In genomic region chr22:28774378-28774777, GRCh38 we compare ENCODE assay signal across 12 cellular contexts. TPM values are rescaled to one million over a fixed set of nuclear protein-coding genes. Genes with fewer than 3 reads are reported as not detected.
DNase-seq lines count a peak whose midpoint lies in the region; ATAC-seq, FAIRE-seq and TF ChIP-seq lines count a peak whose summit lies in the region.
"Had no signal": no experiment of that assay in that cellular context is flagged by ENCODE, and none has a peak within 500 bp of the region (broad histone marks: within the 10 kb centered on the region; RNA-seq: fewer than 3 reads in every experiment).

No MANE protein-coding gene starts in this region.

- no TSS peak for BruUV-seq in K562 (replicated peaks; lab: Mats Ljungman, UMichigan)

- intact Hi-C loops in K562 (cut with micrococcal nuclease): no loop called here

- H3K27me3 Mint-ChIP-seq in T-helper 2 cell treated with Interferon-gamma antibody and Interleukin-4, amounts not matched to agents 5 μg/mL and 100 μg/mL, for 36 hours (ENCODE audit: low read depth): no peaks in the 10 kb centered on the region

- H4K20me1 ChIP-seq in Karpas-422 (ENCODE audit: insufficient read depth, low read depth, low read length) (no peaks in the 10 kb centered on the region), K562 (replicated peaks; ENCODE audit: control insufficient read depth, insufficient read depth, low read length) (no peaks in the 10 kb centered on the region)

- no peaks in the 10 kb centered on the region for H3K9me3 Mint-ChIP-seq in T-helper 2 cell treated with Interferon-gamma antibody and Interleukin-4, amounts not matched to agents 5 μg/mL and 100 μg/mL, for 36 hours

- peaks cover 29% of the 10 kb centered on the region for H3K36me3 Mint-ChIP-seq in T-helper 2 cell treated with Interferon-gamma antibody and Interleukin-4, amounts not matched to agents 5 μg/mL and 100 μg/mL, for 36 hours (ENCODE audit: low read depth)

- H3K27ac ChIP-seq in Karpas-422 (ENCODE audit: low read length) (no peak overlapping the region), K562 (ENCODE audit: extremely low read depth, low read depth, low read length) (no peak overlapping the region)

- no peak overlapping the region for H3K4me3 ChIP-seq in Karpas-422 (ENCODE audit: low read length)
- H3K4me3 ChIP-seq in K562: no peak overlapping the region
- peak overlapping the region; percentile 85 for H3K4me3 ChIP-seq in neuron (ENCODE audit: low read length)

- peak overlapping the region; percentile 69 for H3K27ac Mint-ChIP-seq in T-helper 2 cell treated with Interferon-gamma antibody and Interleukin-4, amounts not matched to agents 5 μg/mL and 100 μg/mL, for 36 hours

- peak overlapping the region; percentile 95 for H3K4me2 ChIP-seq in Karpas-422 (ENCODE audit: low read depth, low read length, poor library complexity, severe bottlenecking)
- no peak overlapping the region for H3K4me2 ChIP-seq in K562 (ENCODE audit: insufficient read depth, low read length)

- ATAC-seq in K562 (no peak), HG02610 (IDR thresholded peaks at IDR 0.05; ENCODE audit: unreplicated experiment) (no peak)

- POLR2A ChIA-PET in K562 (lab: Yijun Ruan, JAX): interaction anchor here (0.9 kb wide), 1 partner anchor 26 kb away, joined by 4 read pairs; the partner anchor contains the start of gene XBP1

- H3K4me1 ChIP-seq in Karpas-422 (ENCODE audit: low read length) (peaks cover 16% of the 10 kb centered on the region), K562 (replicated peaks in 1 of 2; ENCODE audit: control insufficient read depth in 2 of 2, insufficient read depth in 2 of 2, low read length in 2 of 2) (peaks cover 8 to 9% of the 10 kb centered on the region in 2 experiments; a peak in 3 of 5 replicates), neuron (ENCODE audit: insufficient read depth, low read length) (peaks cover 5% of the 10 kb centered on the region)

- in situ Hi-C loops in K562 (cut with MboI): no loop called here

- WGBS in K562 (ENCODE audit: insufficient coverage, low coverage, missing lambda C conversion rate): 75% methylated on average over 1 of the region's 1 CpG

- no peak for TF ChIP-seq CTCF in K562 (IDR thresholded peaks at IDR 0.05 in 2 of 3, conservative IDR thresholded peaks at IDR 0.05 in 1 of 3; ENCODE audit: insufficient read depth in 2 of 3, low read depth in 1 of 3, low read length in 3 of 3)

- H3K9me2 ChIP-seq in Karpas-422 (replicated peaks; ENCODE audit: insufficient read depth, low read length): no peaks in the 10 kb centered on the region

- H3K79me2 ChIP-seq in Karpas-422 (ENCODE audit: low read length): peaks cover 63% of the 10 kb centered on the region
- H3K79me2 ChIP-seq in K562 (ENCODE audit: control insufficient read depth, insufficient read depth, low read length): peaks cover 45% of the 10 kb centered on the region

- no peaks in the 10 kb centered on the region for H3K9me3 ChIP-seq in Karpas-422 (ENCODE audit: low read length)
- no peaks in the 10 kb centered on the region for H3K9me3 ChIP-seq in K562 (replicated peaks; ENCODE audit: control insufficient read depth, insufficient read depth, low read depth, low read length)
- peaks cover 2% of the 10 kb centered on the region for H3K9me3 ChIP-seq in neuron (ENCODE audit: low read length)

- H3K4me1 Mint-ChIP-seq in T-helper 2 cell treated with Interferon-gamma antibody and Interleukin-4, amounts not matched to agents 5 μg/mL and 100 μg/mL, for 36 hours (ENCODE audit: low read depth): peaks cover 16% of the 10 kb centered on the region

- no peak for TF ChIP-seq RAD21 in K562 (CRISPR knock-in tag; conservative IDR thresholded peaks at IDR 0.05 in 1 of 2, IDR thresholded peaks at IDR 0.05 in 1 of 2)

- H3K9me1 ChIP-seq in K562 (ENCODE audit: control insufficient read depth, insufficient read depth, low read length): no peaks in the 10 kb centered on the region

- no peak overlapping the region for H2AFZ ChIP-seq in Karpas-422 (ENCODE audit: low read length)
- H2AFZ ChIP-seq in K562 (ENCODE audit: low read depth, low read length): no peak overlapping the region
- no peak overlapping the region for H2AFZ ChIP-seq in neuron (ENCODE audit: low read depth, low read length)

- H3K9ac ChIP-seq in Karpas-422 (ENCODE audit: low read length) (no peak overlapping the region), K562 (ENCODE audit: insufficient read depth in 1 of 2, low read depth in 2 of 2, low read length in 2 of 2) (no peak overlapping the region)

- no peak for TF ChIP-seq EP300 in K562 (IDR thresholded peaks at IDR 0.05; ENCODE audit: low read length)

- H3K4me3 Mint-ChIP-seq in T-helper 2 cell treated with Interferon-gamma antibody and Interleukin-4, amounts not matched to agents 5 μg/mL and 100 μg/mL, for 36 hours: peak overlapping the region; percentile 100

- H3K36me3 ChIP-seq in Karpas-422 (ENCODE audit: insufficient read depth, low read length): peaks cover 10% of the 10 kb centered on the region
- peaks cover 30% of the 10 kb centered on the region; the same call in 1 of the 3 replicates for H3K36me3 ChIP-seq in K562 (ENCODE audit: control insufficient read depth, insufficient read depth, low read length)
- H3K36me3 ChIP-seq in neuron (ENCODE audit: insufficient read depth, low read length): peaks cover 28% of the 10 kb centered on the region

- CTCF ChIA-PET in K562 (lab: Yijun Ruan, JAX; ENCODE audit: low intra/inter-chr PET ratio): no interaction called here

- no peak for TF ChIP-seq POLR2A in K562 (conservative IDR thresholded peaks at IDR 0.05)

- no peak for DNase-seq in T-helper 2 cell treated with Interferon-gamma antibody and Interleukin-4, amounts not matched to agents 5 μg/mL and 100 μg/mL, for 36 hours (ENCODE audit: low spot score)
- no peak for DNase-seq in T-helper 2 cell
- DNase-seq in Karpas-422: no peak
- DNase-seq in K562 (ENCODE audit: extremely low read depth in 1 of 4, low spot score in 3 of 4): no peak
- DNase-seq in iPS-NIHi7 (ENCODE audit: extremely low spot score): no peak
- DNase-seq in stimulated activated CD4-positive, alpha-beta T cell treated with anti-CD3 and anti-CD28 coated beads, Interleukin-4, amount 100 ng/mL, for 24 hours: no peak
- DNase-seq: DMS153, head of caudate nucleus, NCI-H510A treated with DMSO at 0.1 percent for 48 hours, SHP77 treated with DMSO at 0.1 percent for 48 hours had no signal

- H3K27me3 ChIP-seq in Karpas-422 (ENCODE audit: low read length): no peaks in the 10 kb centered on the region
- H3K27me3 ChIP-seq in K562 (ENCODE audit: control insufficient read depth in 2 of 2, insufficient read depth in 2 of 2, low read length in 2 of 2): no peaks in the 10 kb centered on the region
- H3K27me3 ChIP-seq in neuron (ENCODE audit: insufficient read depth, low read length): no peaks in the 10 kb centered on the region

- no peak for FAIRE-seq in K562 (lab: Jason Lieb, UNC)

RNA-seq across cellular contexts. Expression of gene CCDC117, which starts 1.9 kb away (rescaled TPM):
- total RNA-seq in Karpas-422 (2014; rRNA removed; shearing (Covaris generic); ENCODE audit: low replicate concordance): 17.4 and 26.1 TPM in 2 replicates
- 3.9 and 14.9 TPM in 2 replicates for total RNA-seq in K562 (2011; cell fraction: chromatin; rRNA removed; ENCODE audit: low replicate concordance)
- 4.5 and 4.7 TPM in 2 replicates for total RNA-seq in K562 (2011; cell fraction: nucleolus; rRNA removed)
- 8.1 and 10.8 TPM in 2 replicates for total RNA-seq in K562 (2011; cell fraction: nucleoplasm; rRNA removed)
- 13.1 and 14.9 TPM in 2 replicates for total RNA-seq in K562 (2014; rRNA removed)
- 23.2 and 23.9 TPM in 2 replicates for total RNA-seq in K562 (2014; rRNA removed; fragmentation: Illumina TruSeq; extraction: Trizol)
- total RNA-seq in K562 (2015; rRNA removed; fragmentation: Illumina TruSeq; extraction: Trizol): 22.2 and 23.3 TPM in 2 replicates
- total RNA-seq in K562 (2021): 18.7 and 19.7 TPM in 2 replicates
- polyA plus RNA-seq in K562 (2011; rRNA removed): 10.1 and 15.8 TPM in 2 replicates
- 3.9 and 6.3 TPM in 2 replicates for polyA plus RNA-seq in K562 (2011; cell fraction: cytosol; rRNA removed)
- polyA plus RNA-seq in K562 (2011; cell fraction: nucleus; rRNA removed): 1.9 and 3.0 TPM in 2 replicates
- polyA plus RNA-seq in K562 (2012): 9.1 and 14.1 TPM in 2 replicates
- polyA plus RNA-seq in K562 (2014; fragmentation: Illumina TruSeq; extraction: Trizol): 17.1 and 20.6 TPM in 2 replicates
- polyA plus RNA-seq in K562 (2014; fragmentation: Nextera tagmentation; extraction: Ambion mirVana): 1 to 10 TPM; 5.7 to 8.0 TPM
- polyA plus RNA-seq in K562 (2014; rRNA removed): 13.1 and 13.4 TPM in 2 replicates
- polyA minus RNA-seq in K562 (2011; rRNA and poly(A)+ RNA removed): 28.5 and 31.4 TPM in 2 replicates
- polyA minus RNA-seq in K562 (2011; cell fraction: cytosol; rRNA and poly(A)+ RNA removed): 14.0 and 14.9 TPM in 2 replicates
- polyA minus RNA-seq in K562 (2011; cell fraction: nucleus; rRNA and poly(A)+ RNA removed): 1.9 and 4.1 TPM in 2 replicates

RNA-seq across cellular contexts. Expression of gene XBP1, which starts 26.0 kb away (rescaled TPM):
- 121 and 187 TPM in 2 replicates for total RNA-seq in Karpas-422 (2014; rRNA removed; shearing (Covaris generic); ENCODE audit: low replicate concordance)
- 104 and 124 TPM in 2 replicates for total RNA-seq in K562 (2011; cell fraction: chromatin; rRNA removed; ENCODE audit: low replicate concordance)
- 145 and 151 TPM in 2 replicates for total RNA-seq in K562 (2011; cell fraction: nucleolus; rRNA removed)
- total RNA-seq in K562 (2011; cell fraction: nucleoplasm; rRNA removed): 161 and 190 TPM in 2 replicates
- 218 and 269 TPM in 2 replicates for total RNA-seq in K562 (2014; rRNA removed)
- 94.6 and 107 TPM in 2 replicates for total RNA-seq in K562 (2014; rRNA removed; fragmentation: Illumina TruSeq; extraction: Trizol)
- 65.8 and 73.7 TPM in 2 replicates for total RNA-seq in K562 (2015; rRNA removed; fragmentation: Illumina TruSeq; extraction: Trizol)
- total RNA-seq in K562 (2021): 94.6 and 101 TPM in 2 replicates
- polyA plus RNA-seq in K562 (2011; rRNA removed): 117 and 124 TPM in 2 replicates
- 84.6 and 121 TPM in 2 replicates for polyA plus RNA-seq in K562 (2011; cell fraction: cytosol; rRNA removed)
- 58.8 and 84.0 TPM in 2 replicates for polyA plus RNA-seq in K562 (2011; cell fraction: nucleus; rRNA removed)
- 63.8 and 159 TPM in 2 replicates for polyA plus RNA-seq in K562 (2012)
- 95.5 and 115 TPM in 2 replicates for polyA plus RNA-seq in K562 (2014; fragmentation: Illumina TruSeq; extraction: Trizol)
- 10 to 100 TPM; 25.0 to 28.6 TPM for polyA plus RNA-seq in K562 (2014; fragmentation: Nextera tagmentation; extraction: Ambion mirVana)
- 81.9 and 96.3 TPM in 2 replicates for polyA plus RNA-seq in K562 (2014; rRNA removed)
- polyA minus RNA-seq in K562 (2011; rRNA and poly(A)+ RNA removed): 144 and 170 TPM in 2 replicates
- polyA minus RNA-seq in K562 (2011; cell fraction: cytosol; rRNA and poly(A)+ RNA removed): 70.3 and 78.3 TPM in 2 replicates
- polyA minus RNA-seq in K562 (2011; cell fraction: nucleus; rRNA and poly(A)+ RNA removed): 35.4 and 52.6 TPM in 2 replicates

RNA-seq across cellular contexts. Expression of gene HSCB, which starts 32.5 kb away (rescaled TPM):
- total RNA-seq in Karpas-422 (2014; rRNA removed; shearing (Covaris generic); ENCODE audit: low replicate concordance): 20.7 and 24.1 TPM in 2 replicates
- total RNA-seq in K562 (2011; cell fraction: chromatin; rRNA removed; ENCODE audit: low replicate concordance): 4.3 and 6.8 TPM in 2 replicates
- total RNA-seq in K562 (2011; cell fraction: nucleolus; rRNA removed): 5.9 and 8.2 TPM in 2 replicates
- total RNA-seq in K562 (2011; cell fraction: nucleoplasm; rRNA removed): 3.6 and 6.5 TPM in 2 replicates
- total RNA-seq in K562 (2014; rRNA removed) (8.3 and 15.0 TPM in 2 replicates), K562 (2014; rRNA removed; fragmentation: Illumina TruSeq; extraction: Trizol) (10.2 and 11.1 TPM in 2 replicates), K562 (2015; rRNA removed; fragmentation: Illumina TruSeq; extraction: Trizol) (8.7 and 9.0 TPM in 2 replicates), K562 (2021) (7.7 and 8.4 TPM in 2 replicates)
- polyA plus RNA-seq in K562 (2011; rRNA removed) (8.6 and 12.1 TPM in 2 replicates), K562 (2014; fragmentation: Illumina TruSeq; extraction: Trizol) (8.6 and 11.8 TPM in 2 replicates), K562 (2014; fragmentation: Nextera tagmentation; extraction: Ambion mirVana) (1 to 10 TPM; 2.6 to 4.4 TPM), K562 (2014; rRNA removed) (13.1 and 17.1 TPM in 2 replicates)
- 9.9 and 11.9 TPM in 2 replicates for polyA plus RNA-seq in K562 (2011; cell fraction: cytosol; rRNA removed)
- 2.1 and 3.1 TPM in 2 replicates for polyA plus RNA-seq in K562 (2011; cell fraction: nucleus; rRNA removed)
- polyA plus RNA-seq in K562 (2012): 12.0 and 13.1 TPM in 2 replicates
- 2.6 TPM in 2 replicates for polyA minus RNA-seq in K562 (2011; rRNA and poly(A)+ RNA removed)
- 1.6 and 5.8 TPM in 2 replicates for polyA minus RNA-seq in K562 (2011; cell fraction: cytosol; rRNA and poly(A)+ RNA removed)
- 3.9 and 4.4 TPM in 2 replicates for polyA minus RNA-seq in K562 (2011; cell fraction: nucleus; rRNA and poly(A)+ RNA removed)

RNA-seq across cellular contexts. Expression of gene CHEK2, which starts 32.8 kb away (rescaled TPM):
- 31.7 and 36.2 TPM in 2 replicates for total RNA-seq in Karpas-422 (2014; rRNA removed; shearing (Covaris generic); ENCODE audit: low replicate concordance)
- total RNA-seq in K562 (2011; cell fraction: chromatin; rRNA removed; ENCODE audit: low replicate concordance): 40.3 and 69.8 TPM in 2 replicates
- 22.1 and 27.2 TPM in 2 replicates for total RNA-seq in K562 (2011; cell fraction: nucleolus; rRNA removed)
- 29.2 and 30.4 TPM in 2 replicates for total RNA-seq in K562 (2011; cell fraction: nucleoplasm; rRNA removed)
- total RNA-seq in K562 (2014; rRNA removed) (28.7 and 28.8 TPM in 2 replicates), K562 (2014; rRNA removed; fragmentation: Illumina TruSeq; extraction: Trizol) (55.2 and 58.0 TPM in 2 replicates), K562 (2015; rRNA removed; fragmentation: Illumina TruSeq; extraction: Trizol) (46.5 and 47.8 TPM in 2 replicates), K562 (2021) (44.2 and 55.9 TPM in 2 replicates)
- polyA plus RNA-seq in K562 (2011; rRNA removed) (56.5 and 68.7 TPM in 2 replicates), K562 (2014; fragmentation: Illumina TruSeq; extraction: Trizol) (56.5 and 66.9 TPM in 2 replicates), K562 (2014; fragmentation: Nextera tagmentation; extraction: Ambion mirVana) (100 to 1,000 TPM in 1 of 2 experiments, 10 to 100 TPM in 1; 70.9 to 102 TPM), K562 (2014; rRNA removed) (49.0 and 57.2 TPM in 2 replicates)
- polyA plus RNA-seq in K562 (2011; cell fraction: cytosol; rRNA removed): 73.8 and 80.3 TPM in 2 replicates
- polyA plus RNA-seq in K562 (2011; cell fraction: nucleus; rRNA removed): 30.5 and 31.0 TPM in 2 replicates
- 37.5 and 40.3 TPM in 2 replicates for polyA plus RNA-seq in K562 (2012)
- polyA minus RNA-seq in K562 (2011; rRNA and poly(A)+ RNA removed): 31.1 and 38.8 TPM in 2 replicates
- polyA minus RNA-seq in K562 (2011; cell fraction: cytosol; rRNA and poly(A)+ RNA removed): 36.7 and 46.4 TPM in 2 replicates
- polyA minus RNA-seq in K562 (2011; cell fraction: nucleus; rRNA and poly(A)+ RNA removed): 16.7 and 26.4 TPM in 2 replicates
